ENCODE assay signal across 15 cellular contexts in the genomic region with DNA sequence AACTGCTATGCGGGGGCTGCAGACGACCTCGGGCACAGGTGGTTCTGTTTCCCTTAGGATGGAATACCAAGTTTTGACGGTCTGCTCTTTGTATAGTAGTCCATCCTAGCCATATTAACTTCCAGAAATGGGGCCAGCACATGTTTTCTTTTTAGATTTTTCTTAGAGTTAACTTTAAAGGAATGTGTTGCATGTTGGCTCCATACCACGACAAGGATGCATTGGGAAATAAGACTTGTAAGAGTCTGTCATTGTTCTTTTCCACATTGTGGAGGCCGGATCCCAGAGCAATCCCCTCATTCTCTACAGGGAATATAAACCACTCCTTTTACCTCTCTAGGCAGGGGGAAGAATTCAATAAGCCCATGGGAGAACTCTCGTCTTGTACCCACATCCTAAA.
DNase-seq lines count a peak whose midpoint lies in the region; ATAC-seq and TF ChIP-seq lines count a peak whose summit lies in the region.
"Had no signal": no experiment of that assay in that cellular context is flagged by ENCODE, and none has a peak within 500 bp of the region (broad histone marks: within the 10 kb centered on the region; RNA-seq: fewer than 3 reads in every experiment).

No MANE protein-coding gene starts in this region.

- TF ChIP-seq CTCF in choroid plexus epithelial cell (conservative IDR thresholded peaks at IDR 0.05; ENCODE audit: low read depth, low read length) (no peak), fibroblast of pulmonary artery (IDR thresholded peaks at IDR 0.05; ENCODE audit: low read length, missing control alignments) (no peak)

- no peak overlapping the region for H3K27ac Mint-ChIP-seq in natural killer cell treated with Interleukin-12 subunit alpha and Interleukin-12 subunit beta and Interleukin-15 and Interleukin-18, amount 100 ng/mL, for 72 hours
- H3K27ac Mint-ChIP-seq: B cell; CD4-positive, alpha-beta T cell; GM23338 had no signal

- no peak overlapping the region for H3K4me3 Mint-ChIP-seq in natural killer cell treated with Interleukin-12 subunit alpha and Interleukin-12 subunit beta and Interleukin-15 and Interleukin-18, amount 100 ng/mL, for 72 hours
- H3K4me3 Mint-ChIP-seq: B cell; CD4-positive, alpha-beta T cell; GM23338 had no signal

- H3K9me3 Mint-ChIP-seq in natural killer cell treated with Interleukin-12 subunit alpha and Interleukin-12 subunit beta and Interleukin-15 and Interleukin-18, amount 100 ng/mL, for 72 hours, result peaks cover 3% of the 10 kb centered on the region
- H3K9me3 Mint-ChIP-seq: CD4-positive, alpha-beta T cell had no signal

- H3K36me3 Mint-ChIP-seq in natural killer cell treated with Interleukin-12 subunit alpha and Interleukin-12 subunit beta and Interleukin-15 and Interleukin-18, amount 100 ng/mL, for 72 hours, result no peaks in the 10 kb centered on the region

- H3K4me1 Mint-ChIP-seq in natural killer cell treated with Interleukin-12 subunit alpha and Interleukin-12 subunit beta and Interleukin-15 and Interleukin-18, amount 100 ng/mL, for 72 hours (ENCODE audit: low read depth in 2 of 2), result no peaks in the 10 kb centered on the region
- H3K4me1 Mint-ChIP-seq: B cell, GM23338 had no signal

- no peak for ATAC-seq in natural killer cell treated with Interleukin-12 subunit alpha and Interleukin-12 subunit beta and Interleukin-15 and Interleukin-18, amount 100 ng/mL, for 72 hours
- ATAC-seq in GM21381 (IDR thresholded peaks at IDR 0.05; ENCODE audit: unreplicated experiment), result no peak
- ATAC-seq: GM23338 had no signal

- DNase-seq in GM03348 (ENCODE audit: low spot score) (peak; percentile 8), choroid plexus epithelial cell (ENCODE audit: low read depth) (peak; percentile 19), fibroblast of pulmonary artery (ENCODE audit: low read depth) (peak; percentile 35), GM19238 (ENCODE audit: insufficient read length, low spot score) (no peak), nucleus accumbens (lab: John Stamatoyannopoulos, UW) (no peak)
- DNase-seq in natural killer cell treated with Interleukin-12 subunit alpha and Interleukin-12 subunit beta and Interleukin-15 and Interleukin-18, amount 100 ng/mL, for 72 hours (ENCODE audit: low spot score), result no peak
- DNase-seq: ACHN; C1 segment of cervical spinal cord; Calu3; CD4-positive, alpha-beta T cell; DMS 273 treated with DMSO at 0.1 percent for 48 hours; H7 had no signal

- no peaks in the 10 kb centered on the region for H3K27me3 Mint-ChIP-seq in natural killer cell treated with Interleukin-12 subunit alpha and Interleukin-12 subunit beta and Interleukin-15 and Interleukin-18, amount 100 ng/mL, for 72 hours
- H3K27me3 Mint-ChIP-seq: B cell; CD4-positive, alpha-beta T cell had no signal

- H3K4me3 ChIP-seq in choroid plexus epithelial cell (ENCODE audit: low read depth, low read length) (no peak overlapping the region), fibroblast of pulmonary artery (replicated peaks; ENCODE audit: low read depth, low read length) (no peak overlapping the region)
- H3K4me3 ChIP-seq: GM23338 had no signal

Comparison
In these comparisons a context has a peak if more than half of its experiments do, and no peak if none do; other contexts are left out.
1. DNase-seq: peak in GM03348 (single experiment), choroid plexus epithelial cell (single experiment) and fibroblast of pulmonary artery (single experiment); none in GM19238 (single experiment), natural killer cell treated with Interleukin-12 subunit alpha and Interleukin-12 subunit beta and Interleukin-15 and Interleukin-18, amount 100 ng/mL, for 72 hours (single experiment) and nucleus accumbens (0 of 56).